2 cellular contexts compared by ENCODE assay signal in the genomic region with DNA sequence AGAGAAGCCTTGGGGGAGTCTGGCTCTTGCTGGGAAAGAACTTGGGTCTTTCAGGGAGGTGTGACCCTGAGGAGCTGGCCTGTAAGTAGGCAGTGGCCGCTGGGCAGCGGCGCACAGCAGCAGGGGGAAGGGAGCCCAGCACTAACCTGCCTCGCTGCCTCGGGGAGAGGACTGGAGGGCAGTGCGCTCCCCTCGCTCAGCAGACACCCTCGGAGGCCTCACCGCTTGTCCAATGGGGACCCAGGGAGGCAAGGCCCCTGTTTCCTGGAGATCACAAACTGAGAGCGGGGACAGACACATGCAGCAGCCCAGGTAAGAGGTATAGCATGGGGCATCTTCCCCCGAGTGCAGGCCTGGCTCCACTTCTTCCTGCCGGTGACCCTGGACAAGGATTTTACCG.
TF ChIP-seq lines count a peak whose summit lies in the region.

No MANE protein-coding gene starts in this region.

TF ChIP-seq in SK-N-SH, 30 proteins besides CTCF, POLR2A, EP300 and RAD21 (continued from another document):
- TF ChIP-seq, protein P1, sequence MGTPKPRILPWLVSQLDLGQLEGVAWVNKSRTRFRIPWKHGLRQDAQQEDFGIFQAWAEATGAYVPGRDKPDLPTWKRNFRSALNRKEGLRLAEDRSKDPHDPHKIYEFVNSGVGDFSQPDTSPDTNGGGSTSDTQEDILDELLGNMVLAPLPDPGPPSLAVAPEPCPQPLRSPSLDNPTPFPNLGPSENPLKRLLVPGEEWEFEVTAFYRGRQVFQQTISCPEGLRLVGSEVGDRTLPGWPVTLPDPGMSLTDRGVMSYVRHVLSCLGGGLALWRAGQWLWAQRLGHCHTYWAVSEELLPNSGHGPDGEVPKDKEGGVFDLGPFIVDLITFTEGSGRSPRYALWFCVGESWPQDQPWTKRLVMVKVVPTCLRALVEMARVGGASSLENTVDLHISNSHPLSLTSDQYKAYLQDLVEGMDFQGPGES (IDR thresholded peaks at IDR 0.05; ENCODE audit: low read depth, low read length) = no peak
- no peak for TF ChIP-seq NRF1 (IDR thresholded peaks at IDR 0.05; ENCODE audit: low read depth, low read length)
- no peak for TF ChIP-seq YY1 (IDR thresholded peaks at IDR 0.05; ENCODE audit: low read depth)
- no peak for TF ChIP-seq FOSL2 (IDR thresholded peaks at IDR 0.05; ENCODE audit: borderline replicate concordance, low read depth)

TF ChIP-seq in SK-N-SH treated with all-trans-retinoic acid at 6 μM for 48 hours, 23 proteins besides CTCF, POLR2A, EP300 and RAD21 (continued from another document):
- TF ChIP-seq TCF4 (CRISPR knock-in tag; IDR thresholded peaks at IDR 0.05; ENCODE audit: borderline replicate concordance) = no peak
- TF ChIP-seq ZNF565 (CRISPR knock-in tag; conservative IDR thresholded peaks at IDR 0.05; ENCODE audit: low read depth) = no peak
- no peak for TF ChIP-seq ESRRG (CRISPR knock-in tag; IDR thresholded peaks at IDR 0.05)
- no peak for TF ChIP-seq ZFP3 (CRISPR knock-in tag; IDR thresholded peaks at IDR 0.05)
- no peak for TF ChIP-seq OSR1 (CRISPR knock-in tag; IDR thresholded peaks at IDR 0.05)
- TF ChIP-seq CSDC2 (CRISPR knock-in tag; IDR thresholded peaks at IDR 0.05) = no peak
- no peak for TF ChIP-seq SNAI2 (CRISPR knock-in tag; IDR thresholded peaks at IDR 0.05)
- TF ChIP-seq RARB (CRISPR knock-in tag; IDR thresholded peaks at IDR 0.05) = no peak
- TF ChIP-seq ARNTL (CRISPR knock-in tag; IDR thresholded peaks at IDR 0.05; ENCODE audit: borderline replicate concordance, low read depth) = no peak
- TF ChIP-seq, protein P2, sequence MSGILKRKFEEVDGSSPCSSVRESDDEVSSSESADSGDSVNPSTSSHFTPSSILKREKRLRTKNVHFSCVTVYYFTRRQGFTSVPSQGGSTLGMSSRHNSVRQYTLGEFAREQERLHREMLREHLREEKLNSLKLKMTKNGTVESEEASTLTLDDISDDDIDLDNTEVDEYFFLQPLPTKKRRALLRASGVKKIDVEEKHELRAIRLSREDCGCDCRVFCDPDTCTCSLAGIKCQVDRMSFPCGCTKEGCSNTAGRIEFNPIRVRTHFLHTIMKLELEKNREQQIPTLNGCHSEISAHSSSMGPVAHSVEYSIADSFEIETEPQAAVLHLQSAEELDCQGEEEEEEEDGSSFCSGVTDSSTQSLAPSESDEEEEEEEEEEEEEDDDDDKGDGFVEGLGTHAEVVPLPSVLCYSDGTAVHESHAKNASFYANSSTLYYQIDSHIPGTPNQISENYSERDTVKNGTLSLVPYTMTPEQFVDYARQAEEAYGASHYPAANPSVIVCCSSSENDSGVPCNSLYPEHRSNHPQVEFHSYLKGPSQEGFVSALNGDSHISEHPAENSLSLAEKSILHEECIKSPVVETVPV (CRISPR knock-in tag; IDR thresholded peaks at IDR 0.05) = no peak
- no peak for TF ChIP-seq TOX (CRISPR knock-in tag; IDR thresholded peaks at IDR 0.05; ENCODE audit: borderline replicate concordance)
- no peak for TF ChIP-seq ZNF70 (CRISPR knock-in tag; IDR thresholded peaks at IDR 0.05)
- no peak for TF ChIP-seq PPARA (CRISPR knock-in tag; IDR thresholded peaks at IDR 0.05; ENCODE audit: borderline replicate concordance)
- TF ChIP-seq ZNF8 (CRISPR knock-in tag; IDR thresholded peaks at IDR 0.05) = no peak
- TF ChIP-seq ZFP30 (CRISPR knock-in tag; IDR thresholded peaks at IDR 0.05) = no peak
- TF ChIP-seq BACH2 (CRISPR knock-in tag; IDR thresholded peaks at IDR 0.05; ENCODE audit: borderline replicate concordance) = no peak
